Comparison of ENCODE assay signal across 8 cellular contexts in the genomic region with DNA sequence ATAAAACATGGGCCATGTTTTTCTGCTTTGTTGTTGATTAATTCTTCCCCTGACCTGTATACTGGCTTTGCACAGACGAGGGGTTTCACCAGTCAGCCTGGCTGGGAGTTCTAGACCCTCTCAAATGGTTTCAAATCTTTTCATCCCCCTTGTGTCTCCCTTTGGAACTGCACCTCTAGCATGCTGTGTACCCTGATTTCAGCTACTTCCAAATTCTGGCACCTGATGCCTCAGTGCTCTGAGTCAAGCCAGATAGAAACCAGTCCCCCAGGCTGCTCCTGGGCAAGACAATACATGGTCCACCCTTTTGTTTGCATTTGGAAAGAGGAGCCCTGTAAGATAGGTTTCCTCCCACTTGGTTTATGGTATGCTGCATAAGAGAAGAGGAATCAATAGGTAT.
DNase-seq lines count a peak whose midpoint lies in the region; ATAC-seq, FAIRE-seq and TF ChIP-seq lines count a peak whose summit lies in the region.

No MANE protein-coding gene starts in this region.

- in situ Hi-C loops in HepG2 (cut with HindIII; ENCODE audit: extremely low pct_ligation_motif_present, low pct_unique_long_range_greater_than_20kb): loop anchor here (5.0 kb wide), 1 partner anchor 531 kb away; no protein-coding TSS in a partner anchor

- FAIRE-seq in HepG2 (lab: Jason Lieb, UNC): peak; percentile 84

- H3K9me3 ChIP-seq in HepG2 (ENCODE audit: low read length) (peaks cover 11% of the 10 kb centered on the region; the same call in 1 of the 2 replicates), suprapubic skin (peaks cover 10% of the 10 kb centered on the region)

- TF ChIP-seq RAD21 in HepG2 (CRISPR knock-in tag; IDR thresholded peaks at IDR 0.05): peak; percentile 49

- H3K4me3 ChIP-seq in HepG2 (replicated peaks in 1 of 3; ENCODE audit: insufficient read depth in 1 of 3, low read depth in 2 of 3, low read length in 3 of 3): no peak overlapping the region
- H3K4me3 ChIP-seq in suprapubic skin: no peak overlapping the region

- H3K27ac ChIP-seq in HepG2 (ENCODE audit: extremely low read length, insufficient read depth, low read length) (no peak overlapping the region), suprapubic skin (no peak overlapping the region)

- no peak for TF ChIP-seq POLR2A in HepG2 (IDR thresholded peaks at IDR 0.05; ENCODE audit: insufficient read depth in 1 of 2, low read depth in 2 of 2, low read length in 2 of 2)
- TF ChIP-seq POLR2A in suprapubic skin (IDR thresholded peaks at IDR 0.05): no peak

- no peaks in the 10 kb centered on the region for H3K79me2 ChIP-seq in HepG2 (ENCODE audit: insufficient read depth, low read length)

- POLR2A ChIA-PET in HepG2 (lab: Yijun Ruan, JAX): no interaction called here

- no peak overlapping the region for H2AFZ ChIP-seq in HepG2 (ENCODE audit: low read length)

- H3K36me3 ChIP-seq in HepG2 (replicated peaks in 1 of 2; ENCODE audit: control insufficient read depth in 1 of 2, insufficient read depth in 2 of 2, low read length in 2 of 2) (no peaks in the 10 kb centered on the region), suprapubic skin (no peaks in the 10 kb centered on the region)

- no TSS peak for BruUV-seq in HepG2 (replicated peaks; lab: Mats Ljungman, UMichigan)

- ATAC-seq in HepG2 (peak; percentile 95), GM19463 (IDR thresholded peaks at IDR 0.05; ENCODE audit: unreplicated experiment) (no peak)

- 2% methylated on average over 1 of the region's 1 CpG for WGBS in HepG2 (ENCODE audit: low lambda C conversion rate)
- 32% methylated on average over 1 of the region's 1 CpG for WGBS in suprapubic skin

- CTCF ChIA-PET in HepG2 (lab: Yijun Ruan, JAX; ENCODE audit: low intra/inter-chr PET ratio, low total read pairs): interaction anchor here (2.9 kb wide), 1 partner anchor 531 kb away, joined by 25 read pairs; no protein-coding TSS in a partner anchor

- peak; percentile 38 for DNase-seq in D341Med (ENCODE audit: low spot score)
- peak; percentile 27 for DNase-seq in HK-2 (ENCODE audit: unreplicated experiment)
- DNase-seq in amniotic epithelial cell (ENCODE audit: low read depth): peak; percentile 50
- peak; percentile 44 for DNase-seq in HepG2 (ENCODE audit: low spot score)
- DNase-seq in activated CD8-positive, alpha-beta memory T cell treated with anti-CD3 and anti-CD28 coated beads, Interleukin-2, amount 50 U/mL, for 48 hours: no peak
- no peak for DNase-seq in stimulated activated naive CD4-positive, alpha-beta T cell (lab: John Stamatoyannopoulos, UW)
- no peak for DNase-seq in suprapubic skin (ENCODE audit: low spot score in 2 of 2)

- intact Hi-C loops in HepG2 (cut with micrococcal nuclease; ENCODE audit: unreplicated experiment): loop anchor here (1.0 kb wide), 2 partner anchors 196 to 532 kb away; no protein-coding TSS in a partner anchor

- TF ChIP-seq EP300 in HepG2 (IDR thresholded peaks at IDR 0.05; ENCODE audit: low read depth in 2 of 2, low read length in 2 of 2) (no peak), HepG2 (CRISPR knock-in tag; IDR thresholded peaks at IDR 0.05; ENCODE audit: borderline replicate concordance) (no peak), suprapubic skin (IDR thresholded peaks at IDR 0.05) (no peak)

- H3K27me3 ChIP-seq in HepG2 (ENCODE audit: control insufficient read depth in 1 of 2, insufficient read depth in 2 of 2, low read length in 2 of 2): no peaks in the 10 kb centered on the region
- H3K27me3 ChIP-seq in suprapubic skin: no peaks in the 10 kb centered on the region

- H3K4me1 ChIP-seq in HepG2 (ENCODE audit: insufficient read depth, low read length) (no peaks in the 10 kb centered on the region), suprapubic skin (no peaks in the 10 kb centered on the region)

- TF ChIP-seq CTCF in HepG2 (CRISPR knock-in tag; IDR thresholded peaks at IDR 0.05) (peak; percentile 63), suprapubic skin (IDR thresholded peaks at IDR 0.05) (peak in 1 of 2 donors; percentile 34)

- no peak overlapping the region for H3K9ac ChIP-seq in HepG2 (ENCODE audit: insufficient read depth, low read depth, low read length)

- no peak overlapping the region for H3K4me2 ChIP-seq in HepG2 (ENCODE audit: low read depth, low read length)

- H4K20me1 ChIP-seq in HepG2 (ENCODE audit: insufficient read depth, low read length): no peaks in the 10 kb centered on the region

TF ChIP-seq in HepG2, 621 proteins besides CTCF, POLR2A, EP300 and RAD21 (continues in another document):
- TF ChIP-seq NFYB (CRISPR knock-in tag; IDR thresholded peaks at IDR 0.05): no peak
- peak; percentile 41; the same call in 1 of the 2 replicates for TF ChIP-seq ZNF33B (CRISPR knock-in tag; IDR thresholded peaks at IDR 0.05)
- TF ChIP-seq FOSL1 (CRISPR knock-in tag; IDR thresholded peaks at IDR 0.05; ENCODE audit: borderline replicate concordance): no peak
- TF ChIP-seq, protein P1, sequence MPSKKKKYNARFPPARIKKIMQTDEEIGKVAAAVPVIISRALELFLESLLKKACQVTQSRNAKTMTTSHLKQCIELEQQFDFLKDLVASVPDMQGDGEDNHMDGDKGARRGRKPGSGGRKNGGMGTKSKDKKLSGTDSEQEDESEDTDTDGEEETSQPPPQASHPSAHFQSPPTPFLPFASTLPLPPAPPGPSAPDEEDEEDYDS (CRISPR knock-in tag; IDR thresholded peaks at IDR 0.05): no peak
- TF ChIP-seq, protein P2, sequence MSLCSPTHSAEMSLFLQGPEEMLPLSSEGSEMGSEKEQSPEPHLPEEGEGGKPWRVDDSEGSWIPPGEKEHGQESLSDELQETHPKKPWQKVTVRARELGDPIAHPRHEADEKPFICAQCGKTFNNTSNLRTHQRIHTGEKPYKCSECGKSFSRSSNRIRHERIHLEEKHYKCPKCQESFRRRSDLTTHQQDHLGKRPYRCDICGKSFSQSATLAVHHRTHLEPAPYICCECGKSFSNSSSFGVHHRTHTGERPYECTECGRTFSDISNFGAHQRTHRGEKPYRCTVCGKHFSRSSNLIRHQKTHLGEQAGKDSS (CRISPR knock-in tag; IDR thresholded peaks at IDR 0.05; ENCODE audit: borderline replicate concordance, low read depth): no peak
- TF ChIP-seq, protein P3, sequence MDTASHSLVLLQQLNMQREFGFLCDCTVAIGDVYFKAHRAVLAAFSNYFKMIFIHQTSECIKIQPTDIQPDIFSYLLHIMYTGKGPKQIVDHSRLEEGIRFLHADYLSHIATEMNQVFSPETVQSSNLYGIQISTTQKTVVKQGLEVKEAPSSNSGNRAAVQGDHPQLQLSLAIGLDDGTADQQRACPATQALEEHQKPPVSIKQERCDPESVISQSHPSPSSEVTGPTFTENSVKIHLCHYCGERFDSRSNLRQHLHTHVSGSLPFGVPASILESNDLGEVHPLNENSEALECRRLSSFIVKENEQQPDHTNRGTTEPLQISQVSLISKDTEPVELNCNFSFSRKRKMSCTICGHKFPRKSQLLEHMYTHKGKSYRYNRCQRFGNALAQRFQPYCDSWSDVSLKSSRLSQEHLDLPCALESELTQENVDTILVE (CRISPR knock-in tag; IDR thresholded peaks at IDR 0.05): no peak
- no peak for TF ChIP-seq THYN1 (CRISPR knock-in tag; IDR thresholded peaks at IDR 0.05; ENCODE audit: borderline replicate concordance, low read depth)
- no peak for TF ChIP-seq GZF1 (CRISPR knock-in tag; IDR thresholded peaks at IDR 0.05)
- TF ChIP-seq ARHGAP35 (CRISPR knock-in tag; IDR thresholded peaks at IDR 0.05; ENCODE audit: borderline replicate concordance): no peak
- TF ChIP-seq ZNF709 (CRISPR knock-in tag; IDR thresholded peaks at IDR 0.05): no peak
- TF ChIP-seq, protein P4, sequence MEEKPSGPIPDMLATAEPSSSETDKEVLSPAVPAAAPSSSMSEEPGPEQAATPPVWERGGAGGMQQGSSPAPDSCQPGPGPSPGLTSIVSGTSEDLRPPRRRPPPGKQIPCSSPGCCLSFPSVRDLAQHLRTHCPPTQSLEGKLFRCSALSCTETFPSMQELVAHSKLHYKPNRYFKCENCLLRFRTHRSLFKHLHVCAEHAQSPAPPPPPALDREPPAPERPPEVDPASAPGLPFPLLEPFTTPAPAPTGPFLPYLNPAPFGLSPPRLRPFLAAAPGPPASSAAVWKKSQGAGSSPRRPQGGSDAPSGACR (CRISPR knock-in tag; IDR thresholded peaks at IDR 0.05): no peak
- no peak for TF ChIP-seq ZMYM2 (CRISPR knock-in tag; IDR thresholded peaks at IDR 0.05)
- TF ChIP-seq ZBTB43 (CRISPR knock-in tag; conservative IDR thresholded peaks at IDR 0.05): no peak
- TF ChIP-seq SIX1 (CRISPR knock-in tag; IDR thresholded peaks at IDR 0.05; ENCODE audit: borderline replicate concordance): no peak
- TF ChIP-seq SMC3 (IDR thresholded peaks at IDR 0.05; ENCODE audit: low read length): peak; percentile 82; the same call in 1 of the 2 replicates
- no peak for TF ChIP-seq ZNF432 (CRISPR knock-in tag; IDR thresholded peaks at IDR 0.05; ENCODE audit: borderline replicate concordance)
- TF ChIP-seq ZNF431 (CRISPR knock-in tag; IDR thresholded peaks at IDR 0.05; ENCODE audit: borderline replicate concordance, low read depth): no peak

Comparison
In these comparisons a context has a peak if more than half of its experiments do, and no peak if none do; other contexts are left out.
1. DNase-seq: peak in D341Med (single experiment), HK-2 (single experiment), amniotic epithelial cell (single experiment) and HepG2 (single experiment); none in activated CD8-positive, alpha-beta memory T cell treated with anti-CD3 and anti-CD28 coated beads, Interleukin-2, amount 50 U/mL, for 48 hours (single experiment), stimulated activated naive CD4-positive, alpha-beta T cell (0 of 6) and suprapubic skin (0 of 2).